1 cellular context compared by ENCODE assay signal in the genomic region with DNA sequence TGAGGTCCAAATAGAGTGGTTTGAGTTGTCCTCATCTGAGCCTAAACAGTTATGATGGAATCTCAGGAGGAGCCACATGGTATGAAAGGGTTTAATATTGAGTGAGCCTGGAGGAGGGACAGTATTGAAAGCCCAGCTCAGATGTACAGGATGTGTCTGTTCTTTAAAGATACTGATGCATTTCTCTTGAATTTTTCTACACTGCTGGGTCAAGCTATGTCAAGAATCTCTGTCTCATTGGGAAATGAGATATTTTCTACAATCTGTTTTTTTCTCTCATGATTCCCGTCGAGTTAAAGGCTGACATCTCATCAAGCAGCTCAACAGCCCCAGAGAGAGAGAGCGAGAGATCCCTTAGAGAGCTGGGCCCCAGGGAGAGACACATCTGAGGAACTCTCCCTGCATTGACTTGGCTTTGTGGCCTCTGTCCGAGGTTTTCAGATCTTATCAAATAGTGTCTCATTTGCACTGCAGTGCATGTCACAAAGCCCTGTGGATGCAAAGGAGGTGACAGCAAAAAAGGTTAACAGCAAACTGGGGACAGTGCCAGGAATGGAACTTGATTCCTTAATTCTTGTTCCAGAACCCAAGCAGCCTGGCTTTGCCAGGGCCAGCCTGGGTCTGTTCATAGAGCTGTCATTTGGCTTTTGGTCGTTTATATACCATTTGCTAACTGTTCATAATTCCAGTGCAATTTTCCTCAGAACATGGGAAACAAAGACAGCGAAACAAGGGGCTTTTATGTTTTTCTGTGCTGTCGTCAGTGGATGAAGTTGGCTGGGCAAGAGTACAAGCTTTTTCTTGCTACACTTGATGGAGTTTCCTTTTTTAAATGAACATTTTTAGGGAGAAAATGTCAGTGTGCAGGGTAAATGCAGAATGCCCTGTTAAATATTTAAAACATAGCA.
A peak's percentile ranks its signal among the peaks of the same experiment; 100 is the strongest.
TF ChIP-seq lines count a peak whose summit lies in the region.

No MANE protein-coding gene starts in this region.

TF ChIP-seq in SK-N-SH, 30 proteins besides CTCF, POLR2A, EP300 and RAD21 (continued from another document):
- TF ChIP-seq, protein P1, sequence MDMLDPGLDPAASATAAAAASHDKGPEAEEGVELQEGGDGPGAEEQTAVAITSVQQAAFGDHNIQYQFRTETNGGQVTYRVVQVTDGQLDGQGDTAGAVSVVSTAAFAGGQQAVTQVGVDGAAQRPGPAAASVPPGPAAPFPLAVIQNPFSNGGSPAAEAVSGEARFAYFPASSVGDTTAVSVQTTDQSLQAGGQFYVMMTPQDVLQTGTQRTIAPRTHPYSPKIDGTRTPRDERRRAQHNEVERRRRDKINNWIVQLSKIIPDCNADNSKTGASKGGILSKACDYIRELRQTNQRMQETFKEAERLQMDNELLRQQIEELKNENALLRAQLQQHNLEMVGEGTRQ (IDR thresholded peaks at IDR 0.05; ENCODE audit: borderline replicate concordance, low read depth, low read length): no peak
- peak; percentile 18; the same call in 1 of the 2 replicates for TF ChIP-seq SMC3 (IDR thresholded peaks at IDR 0.05; ENCODE audit: low read depth, low read length)
- TF ChIP-seq, protein P2, sequence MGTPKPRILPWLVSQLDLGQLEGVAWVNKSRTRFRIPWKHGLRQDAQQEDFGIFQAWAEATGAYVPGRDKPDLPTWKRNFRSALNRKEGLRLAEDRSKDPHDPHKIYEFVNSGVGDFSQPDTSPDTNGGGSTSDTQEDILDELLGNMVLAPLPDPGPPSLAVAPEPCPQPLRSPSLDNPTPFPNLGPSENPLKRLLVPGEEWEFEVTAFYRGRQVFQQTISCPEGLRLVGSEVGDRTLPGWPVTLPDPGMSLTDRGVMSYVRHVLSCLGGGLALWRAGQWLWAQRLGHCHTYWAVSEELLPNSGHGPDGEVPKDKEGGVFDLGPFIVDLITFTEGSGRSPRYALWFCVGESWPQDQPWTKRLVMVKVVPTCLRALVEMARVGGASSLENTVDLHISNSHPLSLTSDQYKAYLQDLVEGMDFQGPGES (IDR thresholded peaks at IDR 0.05; ENCODE audit: low read depth, low read length): no peak
- TF ChIP-seq, protein P3, sequence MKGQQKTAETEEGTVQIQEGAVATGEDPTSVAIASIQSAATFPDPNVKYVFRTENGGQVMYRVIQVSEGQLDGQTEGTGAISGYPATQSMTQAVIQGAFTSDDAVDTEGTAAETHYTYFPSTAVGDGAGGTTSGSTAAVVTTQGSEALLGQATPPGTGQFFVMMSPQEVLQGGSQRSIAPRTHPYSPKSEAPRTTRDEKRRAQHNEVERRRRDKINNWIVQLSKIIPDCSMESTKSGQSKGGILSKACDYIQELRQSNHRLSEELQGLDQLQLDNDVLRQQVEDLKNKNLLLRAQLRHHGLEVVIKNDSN (IDR thresholded peaks at IDR 0.05; ENCODE audit: borderline replicate concordance, low read depth): no peak
- no peak for TF ChIP-seq ELF1 (IDR thresholded peaks at IDR 0.05)
- TF ChIP-seq GATA2 (CRISPR knock-in tag; IDR thresholded peaks at IDR 0.05): peak; percentile 58; the same call in 1 of the 2 replicates
- TF ChIP-seq GABPA (IDR thresholded peaks at IDR 0.05; ENCODE audit: low read depth): no peak
- no peak for TF ChIP-seq NRF1 (IDR thresholded peaks at IDR 0.05; ENCODE audit: low read depth, low read length)
- TF ChIP-seq, protein P4, sequence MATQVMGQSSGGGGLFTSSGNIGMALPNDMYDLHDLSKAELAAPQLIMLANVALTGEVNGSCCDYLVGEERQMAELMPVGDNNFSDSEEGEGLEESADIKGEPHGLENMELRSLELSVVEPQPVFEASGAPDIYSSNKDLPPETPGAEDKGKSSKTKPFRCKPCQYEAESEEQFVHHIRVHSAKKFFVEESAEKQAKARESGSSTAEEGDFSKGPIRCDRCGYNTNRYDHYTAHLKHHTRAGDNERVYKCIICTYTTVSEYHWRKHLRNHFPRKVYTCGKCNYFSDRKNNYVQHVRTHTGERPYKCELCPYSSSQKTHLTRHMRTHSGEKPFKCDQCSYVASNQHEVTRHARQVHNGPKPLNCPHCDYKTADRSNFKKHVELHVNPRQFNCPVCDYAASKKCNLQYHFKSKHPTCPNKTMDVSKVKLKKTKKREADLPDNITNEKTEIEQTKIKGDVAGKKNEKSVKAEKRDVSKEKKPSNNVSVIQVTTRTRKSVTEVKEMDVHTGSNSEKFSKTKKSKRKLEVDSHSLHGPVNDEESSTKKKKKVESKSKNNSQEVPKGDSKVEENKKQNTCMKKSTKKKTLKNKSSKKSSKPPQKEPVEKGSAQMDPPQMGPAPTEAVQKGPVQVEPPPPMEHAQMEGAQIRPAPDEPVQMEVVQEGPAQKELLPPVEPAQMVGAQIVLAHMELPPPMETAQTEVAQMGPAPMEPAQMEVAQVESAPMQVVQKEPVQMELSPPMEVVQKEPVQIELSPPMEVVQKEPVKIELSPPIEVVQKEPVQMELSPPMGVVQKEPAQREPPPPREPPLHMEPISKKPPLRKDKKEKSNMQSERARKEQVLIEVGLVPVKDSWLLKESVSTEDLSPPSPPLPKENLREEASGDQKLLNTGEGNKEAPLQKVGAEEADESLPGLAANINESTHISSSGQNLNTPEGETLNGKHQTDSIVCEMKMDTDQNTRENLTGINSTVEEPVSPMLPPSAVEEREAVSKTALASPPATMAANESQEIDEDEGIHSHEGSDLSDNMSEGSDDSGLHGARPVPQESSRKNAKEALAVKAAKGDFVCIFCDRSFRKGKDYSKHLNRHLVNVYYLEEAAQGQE (IDR thresholded peaks at IDR 0.05; ENCODE audit: low read depth, low read length): peak; percentile 74; the same call in 1 of the 2 replicates
- TF ChIP-seq YY1 (IDR thresholded peaks at IDR 0.05; ENCODE audit: low read depth): no peak
- no peak for TF ChIP-seq SIN3A (IDR thresholded peaks at IDR 0.05; ENCODE audit: borderline replicate concordance, low read depth, low read length)
- no peak for TF ChIP-seq TEAD4 (IDR thresholded peaks at IDR 0.05; ENCODE audit: borderline replicate concordance, insufficient read depth)
- TF ChIP-seq, protein P5, sequence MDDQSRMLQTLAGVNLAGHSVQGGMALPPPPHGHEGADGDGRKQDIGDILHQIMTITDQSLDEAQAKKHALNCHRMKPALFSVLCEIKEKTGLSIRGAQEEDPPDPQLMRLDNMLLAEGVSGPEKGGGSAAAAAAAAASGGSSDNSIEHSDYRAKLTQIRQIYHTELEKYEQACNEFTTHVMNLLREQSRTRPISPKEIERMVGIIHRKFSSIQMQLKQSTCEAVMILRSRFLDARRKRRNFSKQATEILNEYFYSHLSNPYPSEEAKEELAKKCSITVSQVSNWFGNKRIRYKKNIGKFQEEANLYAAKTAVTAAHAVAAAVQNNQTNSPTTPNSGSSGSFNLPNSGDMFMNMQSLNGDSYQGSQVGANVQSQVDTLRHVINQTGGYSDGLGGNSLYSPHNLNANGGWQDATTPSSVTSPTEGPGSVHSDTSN (IDR thresholded peaks at IDR 0.05): peak; percentile 22; the same call in 1 of the 2 replicates
- TF ChIP-seq RFX5 (IDR thresholded peaks at IDR 0.05; ENCODE audit: low read length): no peak
